ENCODE assay signal across 8 cellular contexts in genomic region chr15:100349696-100350433, GRCh38. TPM values are rescaled to one million over a fixed set of nuclear protein-coding genes. Genes with fewer than 3 reads are reported as not detected.
DNase-seq lines count a peak whose midpoint lies in the region; ATAC-seq and TF ChIP-seq lines count a peak whose summit lies in the region.

No MANE protein-coding gene starts in this region.

- H3K9ac ChIP-seq in OCI-LY3 (ENCODE audit: low read length): peak overlapping the region; percentile 93

- H3K27me3 ChIP-seq in HL-60 (ENCODE audit: insufficient read depth, poor library complexity, severe bottlenecking): no peaks in the 10 kb centered on the region
- H3K27me3 ChIP-seq in OCI-LY3 (ENCODE audit: low read depth, low read length): peaks cover 7% of the 10 kb centered on the region; the same call in 1 of the 2 replicates

- peak overlapping the region; percentile 100 for H2AFZ ChIP-seq in OCI-LY3 (ENCODE audit: low read depth, low read length)

- no peaks in the 10 kb centered on the region for H4K20me1 ChIP-seq in OCI-LY3 (ENCODE audit: insufficient read depth, low read length)

- TF ChIP-seq CTCF in HL-60 (IDR thresholded peaks at IDR 0.05; ENCODE audit: insufficient read depth, low read length) (peak; percentile 83), OCI-LY3 (IDR thresholded peaks at IDR 0.05; ENCODE audit: low read depth, low read length) (peak; percentile 81)

- H3K4me2 ChIP-seq in OCI-LY3 (ENCODE audit: low read length): peak overlapping the region; percentile 92

- H3K27ac ChIP-seq in HL-60 (replicated peaks) (peak overlapping the region; percentile 95), OCI-LY3 (ENCODE audit: low read length) (0 out of 2 replicates have a peak overlapping the region, but pooled peaks have one; percentile 27), epithelial cell of prostate (peak overlapping the region; percentile 82)

- no peaks in the 10 kb centered on the region for H3K9me3 ChIP-seq in OCI-LY3 (ENCODE audit: insufficient read depth, low read length)

- H3K79me2 ChIP-seq in OCI-LY3 (ENCODE audit: low read length): no peaks in the 10 kb centered on the region

- ATAC-seq in GM19463 (IDR thresholded peaks at IDR 0.05; ENCODE audit: unreplicated experiment): peak; percentile 94

- peaks cover 13% of the 10 kb centered on the region for H3K4me1 ChIP-seq in OCI-LY3 (ENCODE audit: low read length)

- H3K36me3 ChIP-seq in OCI-LY3 (replicated peaks; ENCODE audit: low read depth, low read length): no peaks in the 10 kb centered on the region

- H3K4me3 ChIP-seq in HL-60 (replicated peaks; ENCODE audit: insufficient read depth, low read length) (peak overlapping the region; percentile 61), OCI-LY3 (ENCODE audit: low read length) (peak overlapping the region; percentile 96)

- DNase-seq in COLO668 (lab: John Stamatoyannopoulos, UW; ENCODE audit: unreplicated experiment) (peak; percentile 64), HL-60 (ENCODE audit: low read depth in 1 of 2, low spot score in 1 of 2) (peak; percentile 88 to 95), activated T-cell treated with anti-CD3 and anti-CD28 coated beads for 48 hours (ENCODE audit: low read depth) (peak; percentile 85), epithelial cell of prostate (ENCODE audit: low read depth, low spot score) (peak; percentile 41), mucosa of gallbladder (ENCODE audit: low spot score) (peak; percentile 96)
- peak; percentile 69 to 70 for DNase-seq in stimulated activated CD8-positive, alpha-beta memory T cell treated with anti-CD3 and anti-CD28 coated beads, Interleukin-4, amount 100 ng/mL, for 1 hour (ENCODE audit: low read depth in 2 of 2, low spot score in 1 of 2)

RNA-seq across cellular contexts. Expression of gene ADAMTS17, which starts 8.1 kb away (rescaled TPM):
- total RNA-seq in mucosa of gallbladder: 3.6 TPM

Comparison
In these comparisons a context has a peak if more than half of its experiments do, and no peak if none do; other contexts are left out.
1. Peak in every context shown above with its lines: DNase-seq, ATAC-seq, H3K4me3 ChIP-seq and H3K27ac ChIP-seq.
2. DNase-seq: peak in every context shown above with its lines; median percentile 96 in mucosa of gallbladder; 92 in HL-60; 85 in activated T-cell treated with anti-CD3 and anti-CD28 coated beads for 48 hours; 70 in stimulated activated CD8-positive, alpha-beta memory T cell treated with anti-CD3 and anti-CD28 coated beads, Interleukin-4, amount 100 ng/mL, for 1 hour; 64 in COLO668; 41 in epithelial cell of prostate.
3. H3K27ac ChIP-seq: peak in every context shown above with its lines; median percentile 95 in HL-60; 82 in epithelial cell of prostate; 27 in OCI-LY3.